In genomic region chr1:19981507-19982312, GRCh38 we compare ENCODE assay signal across 2 cellular contexts.
TF ChIP-seq lines count a peak whose summit lies in the region.

No MANE protein-coding gene starts in this region.

TF ChIP-seq in HEK293, 187 proteins besides CTCF, POLR2A, EP300 and RAD21 (continued from another document):
- TF ChIP-seq, protein P1, sequence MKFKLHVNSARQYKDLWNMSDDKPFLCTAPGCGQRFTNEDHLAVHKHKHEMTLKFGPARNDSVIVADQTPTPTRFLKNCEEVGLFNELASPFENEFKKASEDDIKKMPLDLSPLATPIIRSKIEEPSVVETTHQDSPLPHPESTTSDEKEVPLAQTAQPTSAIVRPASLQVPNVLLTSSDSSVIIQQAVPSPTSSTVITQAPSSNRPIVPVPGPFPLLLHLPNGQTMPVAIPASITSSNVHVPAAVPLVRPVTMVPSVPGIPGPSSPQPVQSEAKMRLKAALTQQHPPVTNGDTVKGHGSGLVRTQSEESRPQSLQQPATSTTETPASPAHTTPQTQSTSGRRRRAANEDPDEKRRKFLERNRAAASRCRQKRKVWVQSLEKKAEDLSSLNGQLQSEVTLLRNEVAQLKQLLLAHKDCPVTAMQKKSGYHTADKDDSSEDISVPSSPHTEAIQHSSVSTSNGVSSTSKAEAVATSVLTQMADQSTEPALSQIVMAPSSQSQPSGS (tag by site-specific recombination; IDR thresholded peaks at IDR 0.05; ENCODE audit: low read depth), result peak; percentile 67
- TF ChIP-seq KLF10 (tag by site-specific recombination; IDR thresholded peaks at IDR 0.05) (no peak), TRIM28 (IDR thresholded peaks at IDR 0.05; ENCODE audit: borderline replicate concordance, low read length) (peak; percentile 67; the same call in 1 of the 2 replicates), ZNF621 (tag by site-specific recombination; IDR thresholded peaks at IDR 0.05) (no peak), ZNF629 (tag by site-specific recombination; IDR thresholded peaks at IDR 0.05) (0 out of 2 replicates have a peak, but pooled peaks have one; percentile 43), ZNF138 (tag by site-specific recombination; IDR thresholded peaks at IDR 0.05; ENCODE audit: borderline replicate concordance) (no peak)
TF ChIP-seq in HEK293: peak in this region for 3.

TF ChIP-seq in liver, 16 proteins besides CTCF, POLR2A, EP300 and RAD21 (continued from another document):
- TF ChIP-seq REST (IDR thresholded peaks at IDR 0.05), result peak; percentile 13
- peak in 1 of 2 donors; percentile 73 for TF ChIP-seq HNF4A (conservative IDR thresholded peaks at IDR 0.05)
- no peak for TF ChIP-seq ZBTB33 (IDR thresholded peaks at IDR 0.05)
- TF ChIP-seq ATF3 (IDR thresholded peaks at IDR 0.05), result no peak
